ENCODE assay signal across 19 cellular contexts in genomic region chr5:32458799-32459400, GRCh38. TPM values are rescaled to one million over a fixed set of nuclear protein-coding genes. Genes with fewer than 3 reads are reported as not detected.
A peak's percentile ranks its signal among the peaks of the same experiment; 100 is the strongest.
DNase-seq lines count a peak whose midpoint lies in the region; ATAC-seq and TF ChIP-seq lines count a peak whose summit lies in the region.
"Had no signal": no experiment of that assay in that cellular context is flagged by ENCODE, and none has a peak within 500 bp of the region (broad histone marks: within the 10 kb centered on the region; RNA-seq: fewer than 3 reads in every experiment).

No MANE protein-coding gene starts in this region.

- peaks cover 2% of the 10 kb centered on the region for H3K9me3 Mint-ChIP-seq in activated CD8-positive, alpha-beta memory T cell treated with anti-CD3 and anti-CD28 coated beads, Interleukin-2, amount 10 ng/mL, durations not matched to agents 7 days and 5 days (ENCODE audit: low read depth)
- H3K9me3 Mint-ChIP-seq in osteocyte (ENCODE audit: unreplicated experiment), result no peaks in the 10 kb centered on the region
- H3K9me3 Mint-ChIP-seq in activated naive CD4-positive, alpha-beta T cell treated with anti-CD3 and anti-CD28 coated beads, Interleukin-2, amount 50 U/mL, for 72 hours, result no peaks in the 10 kb centered on the region
- H3K9me3 Mint-ChIP-seq: CD4-positive, alpha-beta memory T cell had no signal

- no peak overlapping the region for H3K4me3 Mint-ChIP-seq in activated CD8-positive, alpha-beta memory T cell treated with anti-CD3 and anti-CD28 coated beads, Interleukin-2, amount 10 ng/mL, durations not matched to agents 7 days and 5 days
- H3K4me3 Mint-ChIP-seq in osteocyte (ENCODE audit: unreplicated experiment), result no peak overlapping the region
- H3K4me3 Mint-ChIP-seq: CD4-positive, alpha-beta memory T cell; H9 had no signal

- H3K27ac Mint-ChIP-seq in activated CD8-positive, alpha-beta memory T cell treated with anti-CD3 and anti-CD28 coated beads, Interleukin-2, amount 10 ng/mL, durations not matched to agents 7 days and 5 days, result no peak overlapping the region
- H3K27ac Mint-ChIP-seq in osteocyte (ENCODE audit: unreplicated experiment), result no peak overlapping the region
- H3K27ac Mint-ChIP-seq in activated naive CD4-positive, alpha-beta T cell treated with anti-CD3 and anti-CD28 coated beads, Interleukin-2, amount 50 U/mL, for 72 hours, result no peak overlapping the region
- H3K27ac Mint-ChIP-seq: CD4-positive, alpha-beta memory T cell; H9 had no signal

- no peak overlapping the region for H3K27ac ChIP-seq in right lobe of liver
- H3K27ac ChIP-seq: 22Rv1, A549, C4-2B had no signal

- peaks cover 5% of the 10 kb centered on the region for H3K27me3 Mint-ChIP-seq in activated CD8-positive, alpha-beta memory T cell treated with anti-CD3 and anti-CD28 coated beads, Interleukin-2, amount 10 ng/mL, durations not matched to agents 7 days and 5 days
- peaks cover 16% of the 10 kb centered on the region for H3K27me3 Mint-ChIP-seq in osteocyte (ENCODE audit: unreplicated experiment)
- H3K27me3 Mint-ChIP-seq: CD4-positive, alpha-beta memory T cell had no signal

- H3K27me3 ChIP-seq in right lobe of liver, result no peaks in the 10 kb centered on the region

- intact Hi-C loops in right lobe of liver (cut with DNase I), result no loop called here

- no peaks in the 10 kb centered on the region for H3K9me3 ChIP-seq in right lobe of liver
- H3K9me3 ChIP-seq: A549 had no signal

- H3K4me1 Mint-ChIP-seq in activated CD8-positive, alpha-beta memory T cell treated with anti-CD3 and anti-CD28 coated beads, Interleukin-2, amount 10 ng/mL, durations not matched to agents 7 days and 5 days, result peaks cover 6% of the 10 kb centered on the region
- H3K4me1 Mint-ChIP-seq in osteocyte (ENCODE audit: unreplicated experiment), result no peaks in the 10 kb centered on the region

- CTCF ChIA-PET in activated CD8-positive, alpha-beta memory T cell treated with anti-CD3 and anti-CD28 coated beads, Interleukin-2, amount 10 ng/mL, durations not matched to agents 7 days and 5 days (lab: Charles Lee), result interaction anchor here (0.7 to 0.9 kb wide), 2 partner anchors 11 to 16 kb away, joined by 3 read pairs; no protein-coding TSS in a partner anchor

- no peak overlapping the region for H3K4me3 ChIP-seq in right lobe of liver
- H3K4me3 ChIP-seq: A549, GM12878 had no signal

- WGBS in right lobe of liver (ENCODE audit: insufficient coverage, low coverage, low lambda C conversion rate, missing lambda C conversion rate), result 71% methylated on average over 3 of the region's 5 CpGs

- no peaks in the 10 kb centered on the region for H3K36me3 Mint-ChIP-seq in activated CD8-positive, alpha-beta memory T cell treated with anti-CD3 and anti-CD28 coated beads, Interleukin-2, amount 10 ng/mL, durations not matched to agents 7 days and 5 days
- no peaks in the 10 kb centered on the region for H3K36me3 Mint-ChIP-seq in osteocyte (ENCODE audit: unreplicated experiment)
- H3K36me3 Mint-ChIP-seq in activated naive CD4-positive, alpha-beta T cell treated with anti-CD3 and anti-CD28 coated beads, Interleukin-2, amount 50 U/mL, for 72 hours, result no peaks in the 10 kb centered on the region
- H3K36me3 Mint-ChIP-seq: CD4-positive, alpha-beta memory T cell had no signal

- no peak for TF ChIP-seq POLR2A in right lobe of liver (IDR thresholded peaks at IDR 0.05)

- H3K4me1 ChIP-seq in right lobe of liver, result peaks cover 0 to 4% (median 0%) of the 10 kb centered on the region in 4 donors
- H3K4me1 ChIP-seq: A549 had no signal

- ATAC-seq in activated CD8-positive, alpha-beta memory T cell treated with anti-CD3 and anti-CD28 coated beads, Interleukin-2, amount 10 ng/mL, durations not matched to agents 7 days and 5 days, result no peak
- peak; percentile 95 to 99 (median 97) for ATAC-seq in right lobe of liver
- ATAC-seq in activated naive CD4-positive, alpha-beta T cell treated with anti-CD3 and anti-CD28 coated beads, Interleukin-2, amount 50 U/mL, for 72 hours, result no peak
- ATAC-seq: A549, GM12878 had no signal

- no peak for TF ChIP-seq CTCF in right lobe of liver (IDR thresholded peaks at IDR 0.05)
- no peak for TF ChIP-seq CTCF in osteocyte (IDR thresholded peaks at IDR 0.05)

- peak; percentile 30 for DNase-seq in activated CD8-positive, alpha-beta memory T cell treated with anti-CD3 and anti-CD28 coated beads, Interleukin-2, amount 10 ng/mL, durations not matched to agents 7 days and 5 days
- DNase-seq in activated CD8-positive, alpha-beta memory T cell treated with anti-CD3 and anti-CD28 coated beads for 24 hours, result no peak
- DNase-seq in islet precursor cell (peak; percentile 30), right lobe of liver (peak; percentile 42 to 87 (median 79)), H4 (ENCODE audit: low spot score) (no peak), osteocyte (ENCODE audit: extremely low spot score, unreplicated experiment) (no peak)
- DNase-seq in activated naive CD4-positive, alpha-beta T cell treated with anti-CD3 and anti-CD28 coated beads, Interleukin-2, amount 50 U/mL, for 72 hours (ENCODE audit: low spot score in 2 of 2), result no peak
- DNase-seq: AML-193; Calu3; CD4-positive, alpha-beta memory T cell; DMS79 treated with DMSO at 0.1 percent for 48 hours; EL; GOT3; H9; KG1 had no signal

- no peaks in the 10 kb centered on the region for H3K36me3 ChIP-seq in right lobe of liver

RNA-seq across cellular contexts. Expression of gene ZFR, which starts 14.4 kb away (rescaled TPM):
- total RNA-seq in activated CD8-positive, alpha-beta memory T cell treated with anti-CD3 and anti-CD28 coated beads, Interleukin-2, amount 10 ng/mL, durations not matched to agents 7 days and 5 days, result 10 to 100 TPM; 39.8 to 56.0 TPM
- 10 to 100 TPM; 19.8 to 36.8 (median 25.8) TPM for total RNA-seq in right lobe of liver
- total RNA-seq in H4 (2014; rRNA removed; shearing (Covaris generic)), result 75.6 and 78.2 TPM in 2 replicates
- 85.6 and 87.1 TPM in 2 replicates for total RNA-seq in osteocyte
- 10 to 100 TPM; 48.7 to 56.6 TPM for total RNA-seq in activated naive CD4-positive, alpha-beta T cell treated with anti-CD3 and anti-CD28 coated beads, Interleukin-2, amount 50 U/mL, for 72 hours

Comparison
In these comparisons a context has a peak if more than half of its experiments do, and no peak if none do; other contexts are left out.
1. DNase-seq: peak in activated CD8-positive, alpha-beta memory T cell treated with anti-CD3 and anti-CD28 coated beads, Interleukin-2, amount 10 ng/mL, durations not matched to agents 7 days and 5 days (single experiment), islet precursor cell (single experiment) and right lobe of liver (3 of 3); none in activated CD8-positive, alpha-beta memory T cell treated with anti-CD3 and anti-CD28 coated beads for 24 hours (single experiment), H4 (single experiment), osteocyte (single experiment) and activated naive CD4-positive, alpha-beta T cell treated with anti-CD3 and anti-CD28 coated beads, Interleukin-2, amount 50 U/mL, for 72 hours (0 of 2).
2. ATAC-seq: peak in right lobe of liver (4 of 4); none in activated CD8-positive, alpha-beta memory T cell treated with anti-CD3 and anti-CD28 coated beads, Interleukin-2, amount 10 ng/mL, durations not matched to agents 7 days and 5 days (single experiment) and activated naive CD4-positive, alpha-beta T cell treated with anti-CD3 and anti-CD28 coated beads, Interleukin-2, amount 50 U/mL, for 72 hours (0 of 2).